11 cellular contexts compared by ENCODE assay signal in the genomic region with DNA sequence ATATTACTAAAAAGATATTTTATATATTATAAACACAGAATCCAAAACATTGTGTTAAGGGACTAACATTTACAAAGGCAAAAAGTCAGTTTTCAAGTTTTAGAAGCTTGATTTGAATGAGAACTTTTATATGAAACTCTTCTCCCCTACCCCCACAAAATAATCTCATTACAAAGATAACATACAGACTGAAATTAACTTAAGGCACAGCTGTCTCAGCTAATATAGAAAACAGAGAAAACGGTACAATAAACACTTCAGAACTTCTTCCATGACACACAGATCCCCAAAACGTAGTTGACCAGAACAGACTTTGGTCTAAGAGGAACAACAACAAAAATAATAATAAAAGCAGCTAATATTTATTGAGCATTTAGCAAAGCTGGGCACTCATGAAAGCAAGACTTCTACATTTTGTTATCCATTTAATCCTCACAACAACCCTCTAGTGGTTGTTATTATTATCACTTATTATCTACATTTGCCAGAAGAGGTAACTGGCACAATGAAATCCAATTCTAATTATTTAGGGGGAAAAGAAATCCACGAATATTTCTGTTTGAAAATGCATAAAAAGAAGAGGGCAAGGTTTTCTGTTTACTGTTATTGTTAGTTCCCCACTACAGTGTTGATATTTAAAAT.
DNase-seq lines count a peak whose midpoint lies in the region; TF ChIP-seq lines count a peak whose summit lies in the region.
"Had no signal": no experiment of that assay in that cellular context is flagged by ENCODE, and none has a peak within 500 bp of the region (broad histone marks: within the 10 kb centered on the region; RNA-seq: fewer than 3 reads in every experiment).

No MANE protein-coding gene starts in this region.

- H3K9me3 ChIP-seq in neural progenitor cell (ENCODE audit: low read depth): no peaks in the 10 kb centered on the region
- H3K9me3 ChIP-seq in SJCRH30 (replicated peaks): no peaks in the 10 kb centered on the region
- no peaks in the 10 kb centered on the region for H3K9me3 ChIP-seq in testis
- H3K9me3 ChIP-seq: body of pancreas had no signal

- H3K4me3 Mint-ChIP-seq in neural progenitor cell: no peak overlapping the region
- H3K4me3 Mint-ChIP-seq: memory B cell had no signal

- no peaks in the 10 kb centered on the region for H3K36me3 Mint-ChIP-seq in neural progenitor cell

- TF ChIP-seq POLR2A in testis (IDR thresholded peaks at IDR 0.05): no peak

- no peak overlapping the region for H3K4me3 ChIP-seq in astrocyte of the cerebellum (ENCODE audit: low read depth, low read length)
- H3K4me3 ChIP-seq in neural progenitor cell: no peak overlapping the region
- no peak overlapping the region for H3K4me3 ChIP-seq in SJCRH30
- no peak overlapping the region for H3K4me3 ChIP-seq in testis
- H3K4me3 ChIP-seq: body of pancreas, GM12878 had no signal

- H3F3A ChIP-seq in neural progenitor cell (ENCODE audit: low read depth): no peaks in the 10 kb centered on the region

- intact Hi-C loops in testis (cut with DNase I; ENCODE audit: low total_unique reads): no loop called here

- in situ Hi-C loops in astrocyte of the cerebellum (cut with HindIII; ENCODE audit: low sequenced_read_pairs): no loop called here

- H3K27ac ChIP-seq in neural progenitor cell (no peak overlapping the region), SJCRH30 (no peak overlapping the region), testis (peak overlapping the region in 1 of 2 donors; percentile 23)
- H3K27ac ChIP-seq: body of pancreas had no signal

- H4K20me1 ChIP-seq in neural progenitor cell (ENCODE audit: low read depth): no peaks in the 10 kb centered on the region

- H2AFZ ChIP-seq in neural progenitor cell (replicated peaks): no peak overlapping the region

- H3K27ac Mint-ChIP-seq in neural progenitor cell: no peak overlapping the region
- H3K27ac Mint-ChIP-seq: memory B cell had no signal

- H3K4me1 ChIP-seq in neural progenitor cell (no peaks in the 10 kb centered on the region), SJCRH30 (no peaks in the 10 kb centered on the region), testis (peaks cover 20% of the 10 kb centered on the region)
- H3K4me1 ChIP-seq: body of pancreas had no signal

- H3K4me1 Mint-ChIP-seq in neural progenitor cell: no peaks in the 10 kb centered on the region

- H3K9me3 Mint-ChIP-seq in neural progenitor cell: no peaks in the 10 kb centered on the region
- H3K9me3 Mint-ChIP-seq: memory B cell had no signal

- peak; percentile 16 for TF ChIP-seq CTCF in astrocyte of the cerebellum (IDR thresholded peaks at IDR 0.05; ENCODE audit: low read depth, low read length, missing control alignments)
- TF ChIP-seq CTCF in neural progenitor cell (IDR thresholded peaks at IDR 0.05): peak; percentile 26
- TF ChIP-seq CTCF in testis (IDR thresholded peaks at IDR 0.05): peak in 1 of 3 experiments; percentile 35

- DNase-seq in NCI-H1694 treated with DMSO at 0.1 percent for 48 hours (lab: John Stamatoyannopoulos, UW) (peak; percentile 16), NCI-H1694 (lab: John Stamatoyannopoulos, UW) (no peak), Kasumi-1 (lab: John Stamatoyannopoulos, UW) (peak; percentile 46 to 52), astrocyte of the cerebellum (ENCODE audit: low read depth) (no peak), neural progenitor cell (ENCODE audit: low spot score) (no peak), SJCRH30 (no peak), testis (no peak), COLO829 (ENCODE audit: low spot score) (no peak)
- DNase-seq: body of pancreas had no signal

- 63 to 68% methylated on average over 3 of the region's 3 CpGs for WGBS in testis, 2 donors

- H3K36me3 ChIP-seq in neural progenitor cell: no peaks in the 10 kb centered on the region
- H3K36me3 ChIP-seq in SJCRH30: no peaks in the 10 kb centered on the region; the same call in 1 of the 2 replicates
- no peaks in the 10 kb centered on the region for H3K36me3 ChIP-seq in testis (ENCODE audit: low read depth, missing control alignments)

- no peaks in the 10 kb centered on the region for H3K79me2 ChIP-seq in neural progenitor cell (ENCODE audit: low read depth)

- no peaks in the 10 kb centered on the region for H3K27me3 Mint-ChIP-seq in neural progenitor cell (ENCODE audit: insufficient read depth, low read depth)
- H3K27me3 Mint-ChIP-seq: memory B cell had no signal

- no peak overlapping the region for H3K4me2 ChIP-seq in neural progenitor cell

- H3K9ac ChIP-seq in neural progenitor cell: no peak overlapping the region

- H3K27me3 ChIP-seq in neural progenitor cell: no peaks in the 10 kb centered on the region
- H3K27me3 ChIP-seq in SJCRH30: no peaks in the 10 kb centered on the region
- no peaks in the 10 kb centered on the region for H3K27me3 ChIP-seq in testis
- H3K27me3 ChIP-seq: body of pancreas had no signal

Comparison
In these comparisons a context has a peak if more than half of its experiments do, and no peak if none do; other contexts are left out.
1. DNase-seq: peak in NCI-H1694 treated with DMSO at 0.1 percent for 48 hours (single experiment) and Kasumi-1 (2 of 2); none in NCI-H1694 (single experiment), astrocyte of the cerebellum (single experiment), neural progenitor cell (single experiment), SJCRH30 (0 of 2), testis (single experiment) and COLO829 (single experiment).